23 cellular contexts compared by ENCODE assay signal in the genomic region with DNA sequence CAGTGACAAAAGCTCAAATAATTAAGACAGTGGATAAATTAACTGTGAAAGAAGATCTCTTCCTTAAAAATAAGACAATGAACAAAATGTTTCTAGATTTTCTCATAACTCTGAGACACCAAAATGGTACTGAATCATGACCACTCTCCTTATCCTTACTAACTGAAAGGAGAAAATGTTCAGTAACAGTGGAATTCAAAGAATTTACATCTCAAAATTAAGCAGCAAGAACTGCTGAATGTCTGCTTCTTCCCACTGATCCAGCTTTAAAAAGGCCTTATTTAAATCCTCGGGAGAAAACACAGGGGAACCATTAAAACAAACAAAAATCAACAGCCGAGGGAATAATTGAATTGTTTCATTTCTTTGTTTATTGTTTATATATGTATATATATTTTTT. TPM values are rescaled to one million over a fixed set of nuclear protein-coding genes. Genes with fewer than 3 reads are reported as not detected.
"Had no signal": no experiment of that assay in that cellular context is flagged by ENCODE, and none has a peak within 500 bp of the region (broad histone marks: within the 10 kb centered on the region; RNA-seq: fewer than 3 reads in every experiment).

No MANE protein-coding gene starts in this region.

- H3K27me3 ChIP-seq: MG63, Peyer's patch, SJSA1 had no signal

- H3K27ac ChIP-seq: coronary artery, Peyer's patch, RWPE1, SJSA1 had no signal

- H3K36me3 ChIP-seq: MG63, Peyer's patch, SJSA1 had no signal

- H3K4me1 Mint-ChIP-seq: activated naive CD4-positive, alpha-beta T cell treated with anti-CD3 and anti-CD28 coated beads, Interleukin-2, amount 50 U/mL, for 24 hours; brain had no signal

- H3K9me3 Mint-ChIP-seq: activated naive CD4-positive, alpha-beta T cell treated with anti-CD3 and anti-CD28 coated beads, Interleukin-2, amount 50 U/mL, for 24 hours; activated T-cell treated with anti-CD3 and anti-CD28 coated beads, Interleukin-2, amount 50 U/mL, for 24 hours; activated T-helper 1 cell treated with anti-CD3 and anti-CD28 coated beads, Interleukin-12 subunit alpha, Interleukin-12 subunit beta, Interleukin-2, Interleukin-4 antibody, amounts not matched to agents 30 ng/mL and 10 ng/mL and 1 ng/mL, durations not matched to agents 14 hours and 24 hours and 36 hours; brain; T-helper 1 cell treated with Interleukin-12 subunit alpha and Interleukin-12 subunit beta and Interleukin-4 antibody, amounts not matched to agents 30 μg/mL and 1 μg/mL, for 36 hours had no signal

- H3K4me3 Mint-ChIP-seq: activated CD8-positive, alpha-beta T cell treated with anti-CD3 and anti-CD28 coated beads, Interleukin-2, amount 10 ng/mL, durations not matched to agents 7 days and 5 days; activated naive CD4-positive, alpha-beta T cell treated with anti-CD3 and anti-CD28 coated beads, Interleukin-2, amount 50 U/mL, for 24 hours; activated T-cell treated with anti-CD3 and anti-CD28 coated beads, Interleukin-2, amount 50 U/mL, for 24 hours; activated T-helper 1 cell treated with anti-CD3 and anti-CD28 coated beads, Interleukin-12 subunit alpha, Interleukin-12 subunit beta, Interleukin-2, Interleukin-4 antibody, amounts not matched to agents 30 ng/mL and 10 ng/mL and 1 ng/mL, durations not matched to agents 14 hours and 24 hours and 36 hours; brain; T-helper 1 cell treated with Interleukin-12 subunit alpha and Interleukin-12 subunit beta and Interleukin-4 antibody, amounts not matched to agents 30 μg/mL and 1 μg/mL, for 36 hours had no signal

- H3K27ac Mint-ChIP-seq: activated CD8-positive, alpha-beta T cell treated with anti-CD3 and anti-CD28 coated beads, Interleukin-2, amount 10 ng/mL, durations not matched to agents 7 days and 5 days; activated naive CD4-positive, alpha-beta T cell treated with anti-CD3 and anti-CD28 coated beads, Interleukin-2, amount 50 U/mL, for 24 hours; activated T-cell treated with anti-CD3 and anti-CD28 coated beads, Interleukin-2, amount 50 U/mL, for 24 hours; activated T-helper 1 cell treated with anti-CD3 and anti-CD28 coated beads, Interleukin-12 subunit alpha, Interleukin-12 subunit beta, Interleukin-2, Interleukin-4 antibody, amounts not matched to agents 30 ng/mL and 10 ng/mL and 1 ng/mL, durations not matched to agents 14 hours and 24 hours and 36 hours; brain; T-helper 1 cell treated with Interleukin-12 subunit alpha and Interleukin-12 subunit beta and Interleukin-4 antibody, amounts not matched to agents 30 μg/mL and 1 μg/mL, for 36 hours had no signal

- DNase-seq: activated CD4-positive, alpha-beta T cell treated with anti-CD3 and anti-CD28 coated beads for 48 hours; activated CD4-positive, alpha-beta T cell treated with anti-CD3 and anti-CD28 coated beads, Interleukin-2, amount 50 U/mL, for 4 hours; activated CD4-positive, CD25-positive, alpha-beta regulatory T cell treated with anti-CD3 and anti-CD28 coated beads, Interleukin-2, amount 50 U/mL, for 72 hours; activated CD8-positive, alpha-beta T cell treated with anti-CD3 and anti-CD28 coated beads, Interleukin-2, amount 10 ng/mL, durations not matched to agents 7 days and 5 days; activated effector memory CD4-positive, alpha-beta T cell treated with Interleukin-2 at 50 U/mL for 16 hours; activated naive CD4-positive, alpha-beta T cell; activated T-cell treated with anti-CD3 and anti-CD28 coated beads, Interleukin-2, amount 50 U/mL, for 24 hours; aorta; cerebellar nuclear complex; MG63; NCI-H1105; NCI-H1436; NCI-H2029 treated with DMSO at 0.1 percent for 48 hours; Peyer's patch; SHP77; SW 1271 had no signal

- H3K36me3 Mint-ChIP-seq: activated naive CD4-positive, alpha-beta T cell treated with anti-CD3 and anti-CD28 coated beads, Interleukin-2, amount 50 U/mL, for 24 hours; brain had no signal

- H3K27me3 Mint-ChIP-seq: activated T-cell treated with anti-CD3 and anti-CD28 coated beads, Interleukin-2, amount 50 U/mL, for 24 hours had no signal

- H3K4me1 ChIP-seq: Peyer's patch, SJSA1 had no signal

- ATAC-seq: activated CD8-positive, alpha-beta T cell treated with anti-CD3 and anti-CD28 coated beads, Interleukin-2, amount 10 ng/mL, durations not matched to agents 7 days and 5 days had no signal

- H3K9me3 ChIP-seq: MG63, Peyer's patch, SJSA1 had no signal

- H3K4me3 ChIP-seq: coronary artery, MG63, Peyer's patch, SJSA1 had no signal

RNA-seq across cellular contexts. Expression of gene PLXDC2, which starts 27.3 kb away (rescaled TPM):
- total RNA-seq: activated T-helper 1 cell treated with anti-CD3 and anti-CD28 coated beads, Interleukin-12 subunit alpha, Interleukin-12 subunit beta, Interleukin-2, Interleukin-4 antibody, amounts not matched to agents 30 ng/mL and 10 ng/mL and 1 ng/mL, durations not matched to agents 14 hours and 24 hours and 36 hours had no signal
